Comparison of ENCODE assay signal across 8 cellular contexts in genomic region chr1:235954306-235955283, GRCh38.
DNase-seq lines count a peak whose midpoint lies in the region; ATAC-seq, FAIRE-seq and TF ChIP-seq lines count a peak whose summit lies in the region.

No MANE protein-coding gene starts in this region.

- no peak for TF ChIP-seq POLR2A in breast epithelium (IDR thresholded peaks at IDR 0.05)

- no TSS peak for BruUV-seq in MCF 10A (replicated peaks; lab: Mats Ljungman, UMichigan)

- peaks cover 9% of the 10 kb centered on the region for H3K4me1 Mint-ChIP-seq in MCF 10A (ENCODE audit: insufficient read depth, unreplicated experiment)
- peaks cover 47% of the 10 kb centered on the region for H3K4me1 Mint-ChIP-seq in activated naive CD8-positive, alpha-beta T cell (ENCODE audit: low read depth)

- DNase-seq in MCF 10A (ENCODE audit: unreplicated experiment): no peak
- DNase-seq in breast epithelium (ENCODE audit: low spot score in 2 of 2): no peak
- DNase-seq in SKM-1 (lab: John Stamatoyannopoulos, UW; ENCODE audit: unreplicated experiment): peak; percentile 100
- peak in 1 of 6 donors; percentile 27 for DNase-seq in pancreas
- DNase-seq in urothelium cell line (ENCODE audit: low spot score): no peak
- DNase-seq in NCI-H69 (lab: John Stamatoyannopoulos, UW): no peak

- H3K27ac Mint-ChIP-seq in MCF 10A (ENCODE audit: low read depth, unreplicated experiment): peak overlapping the region; percentile 28
- H3K27ac Mint-ChIP-seq in activated naive CD8-positive, alpha-beta T cell: peak overlapping the region; percentile 86

- H3K4me3 Mint-ChIP-seq in MCF 10A (ENCODE audit: unreplicated experiment): no peak overlapping the region
- peak overlapping the region; percentile 59 for H3K4me3 Mint-ChIP-seq in activated naive CD8-positive, alpha-beta T cell

- H3K4me3 ChIP-seq in breast epithelium (no peak overlapping the region), pancreas (no peak overlapping the region)

- 70 to 77% methylated on average over 11 of the region's 11 CpGs for WGBS in pancreas, 2 donors

- H3K4me1 ChIP-seq in breast epithelium (no peaks in the 10 kb centered on the region), pancreas (no peaks in the 10 kb centered on the region)

- CTCF ChIA-PET in MCF 10A (lab: Yijun Ruan, JAX): interaction anchor here (0.6 to 12.2 kb wide), 12 partner anchors 6 to 1342 kb away, joined by 3 to 179 read pairs (median 3); no protein-coding TSS in a partner anchor

- intact Hi-C loops in MCF 10A (cut with micrococcal nuclease) (no loop called here), breast epithelium (cut with DNase I; ENCODE audit: low total_unique reads) (no loop called here), pancreas (cut with DNase I) (no loop called here)

- ATAC-seq in HG03060 (IDR thresholded peaks at IDR 0.05; ENCODE audit: low read depth, unreplicated experiment) (peak; percentile 88), pancreas (peak in 3 of 4 donors; percentile 12 to 77 (median 64))

- POLR2A ChIA-PET in MCF 10A (lab: Yijun Ruan, JAX): interaction anchor here (1.3 to 9.3 kb wide), 5 partner anchors 8 to 89 kb away, joined by 4 to 61 read pairs (median 7); no protein-coding TSS in a partner anchor

- no peak for TF ChIP-seq CTCF in MCF 10A (IDR thresholded peaks at IDR 0.05; ENCODE audit: unreplicated experiment)
- no peak for TF ChIP-seq CTCF in breast epithelium (IDR thresholded peaks at IDR 0.05)
- no peak for TF ChIP-seq CTCF in pancreas (IDR thresholded peaks at IDR 0.05)

- FAIRE-seq in pancreas (lab: Jason Lieb, UNC) (no peak), urothelium cell line (lab: Jason Lieb, UNC) (no peak)

- H3K9me3 Mint-ChIP-seq in MCF 10A (ENCODE audit: unreplicated experiment): no peaks in the 10 kb centered on the region
- H3K9me3 Mint-ChIP-seq in activated naive CD8-positive, alpha-beta T cell (ENCODE audit: low read depth): no peaks in the 10 kb centered on the region

- H3K27me3 Mint-ChIP-seq in MCF 10A (ENCODE audit: insufficient read depth, unreplicated experiment): no peaks in the 10 kb centered on the region
- H3K27me3 Mint-ChIP-seq in activated naive CD8-positive, alpha-beta T cell: no peaks in the 10 kb centered on the region

- H3K36me3 ChIP-seq in breast epithelium (no peaks in the 10 kb centered on the region), pancreas (no peaks in the 10 kb centered on the region)

- no peaks in the 10 kb centered on the region for H3K27me3 ChIP-seq in breast epithelium
- H3K27me3 ChIP-seq in pancreas: no peaks in the 10 kb centered on the region

- H3K9me3 ChIP-seq in breast epithelium: no peaks in the 10 kb centered on the region
- no peaks in the 10 kb centered on the region for H3K9me3 ChIP-seq in pancreas

- H3K36me3 Mint-ChIP-seq in MCF 10A (ENCODE audit: insufficient read depth, unreplicated experiment): no peaks in the 10 kb centered on the region
- no peaks in the 10 kb centered on the region for H3K36me3 Mint-ChIP-seq in activated naive CD8-positive, alpha-beta T cell

- H3K27ac ChIP-seq in breast epithelium (peak overlapping the region in 1 of 2 donors; percentile 7), pancreas (no peak overlapping the region)
